ENCODE assay signal across 8 cellular contexts in genomic region chr16:51151435-51151950, GRCh38. TPM values are rescaled to one million over a fixed set of nuclear protein-coding genes. Genes with fewer than 3 reads are reported as not detected.
DNase-seq lines count a peak whose midpoint lies in the region; ATAC-seq and TF ChIP-seq lines count a peak whose summit lies in the region.

No MANE protein-coding gene starts in this region.

- TF ChIP-seq CTCF in HEK293 (tag by site-specific recombination; IDR thresholded peaks at IDR 0.05) (no peak), left ventricle myocardium inferior (IDR thresholded peaks at IDR 0.05; ENCODE audit: borderline replicate concordance) (no peak), natural killer cell (IDR thresholded peaks at IDR 0.05) (no peak)

- CTCF ChIA-PET in HEK293 (lab: Yijun Ruan, JAX): interaction anchor here (0.6 to 0.7 kb wide), 2 partner anchors 616 to 1049 kb away, joined by 3 read pairs; no protein-coding TSS in a partner anchor

- intact Hi-C loops in left ventricle myocardium inferior (cut with micrococcal nuclease): no loop called here
- intact Hi-C loops in sciatic nerve (cut with DNase I): no loop called here
- intact Hi-C loops in natural killer cell (cut with micrococcal nuclease): no loop called here

- POLR2A ChIA-PET in HEK293 (lab: Yijun Ruan, JAX): interaction anchor here (0.6 to 1.9 kb wide), 3 partner anchors 10 to 249 kb away, joined by 3 to 9 read pairs (median 3); no protein-coding TSS in a partner anchor

- ATAC-seq in sciatic nerve (peak; percentile 51), GM19324 (IDR thresholded peaks at IDR 0.05; ENCODE audit: low FRiP score, unreplicated experiment) (no peak), GM21717 (IDR thresholded peaks at IDR 0.05; ENCODE audit: unreplicated experiment) (no peak), natural killer cell (no peak), GM21529 (IDR thresholded peaks at IDR 0.05; ENCODE audit: unreplicated experiment) (no peak)

- H3K27me3 ChIP-seq in left ventricle myocardium inferior (ENCODE audit: low read depth): peaks cover 99% of the 10 kb centered on the region

- H3K9me3 ChIP-seq in HEK293 (ENCODE audit: control insufficient read depth, insufficient read depth, low read depth, low read length) (no peaks in the 10 kb centered on the region), left ventricle myocardium inferior (replicated peaks) (no peaks in the 10 kb centered on the region)

- H3K4me1 ChIP-seq in HEK293 (ENCODE audit: control insufficient read depth, insufficient read depth, low read length) (peaks cover 18% of the 10 kb centered on the region), left ventricle myocardium inferior (peaks cover 56% of the 10 kb centered on the region)

- no peak overlapping the region for H3K4me3 Mint-ChIP-seq in natural killer cell

- no peaks in the 10 kb centered on the region for H3K4me1 Mint-ChIP-seq in natural killer cell

- H3K27ac Mint-ChIP-seq in natural killer cell: no peak overlapping the region

- H3K27ac ChIP-seq in HEK293 (ENCODE audit: extremely low read depth, low read depth, low read length): peak overlapping the region; percentile 99
- H3K27ac ChIP-seq in left ventricle myocardium inferior (replicated peaks): no peak overlapping the region

- H3K27me3 Mint-ChIP-seq in natural killer cell (ENCODE audit: low read depth in 2 of 2): peaks cover 51 to 58% of the 10 kb centered on the region in 2 donors

- H3K36me3 ChIP-seq in HEK293 (ENCODE audit: control insufficient read depth in 2 of 2, insufficient read depth in 1 of 2, low read length in 2 of 2): no peaks in the 10 kb centered on the region
- no peaks in the 10 kb centered on the region for H3K36me3 ChIP-seq in left ventricle myocardium inferior

- H3K9me3 Mint-ChIP-seq in natural killer cell: no peaks in the 10 kb centered on the region

- peak overlapping the region; percentile 78 for H3K4me3 ChIP-seq in HEK293 (ENCODE audit: low read depth, low read length)
- peak overlapping the region; percentile 66 for H3K4me3 ChIP-seq in left ventricle myocardium inferior

- no peaks in the 10 kb centered on the region for H3K36me3 Mint-ChIP-seq in natural killer cell

- DNase-seq in SK-N-DZ (ENCODE audit: low spot score) (peak; percentile 80), left ventricle myocardium inferior (no peak), sciatic nerve (ENCODE audit: low spot score) (no peak), natural killer cell (no peak)

TF ChIP-seq in HEK293, 187 proteins besides CTCF, POLR2A, EP300 and RAD21 (continues in another document):
- TF ChIP-seq ZNF449 (tag by site-specific recombination; IDR thresholded peaks at IDR 0.05): peak; percentile 7; the same call in 1 of the 2 replicates
- TF ChIP-seq OSR2 (tag by site-specific recombination; IDR thresholded peaks at IDR 0.05): no peak
- TF ChIP-seq ZNF692 (tag by site-specific recombination; IDR thresholded peaks at IDR 0.05): 0 out of 2 replicates have a peak, but pooled peaks have one; percentile 43
- no peak for TF ChIP-seq ZNF140 (tag by site-specific recombination; IDR thresholded peaks at IDR 0.05)
- TF ChIP-seq BCL11A (tag by site-specific recombination; IDR thresholded peaks at IDR 0.05; ENCODE audit: low read depth): no peak
- TF ChIP-seq ZNF18 (tag by site-specific recombination; IDR thresholded peaks at IDR 0.05): no peak
- TF ChIP-seq KLF10 (tag by site-specific recombination; IDR thresholded peaks at IDR 0.05): peak; percentile 65
- TF ChIP-seq ZNF48 (tag by site-specific recombination; IDR thresholded peaks at IDR 0.05): no peak
- no peak for TF ChIP-seq ZNF302 (tag by site-specific recombination; IDR thresholded peaks at IDR 0.05; ENCODE audit: low read depth)
- no peak for TF ChIP-seq ZNF791 (tag by site-specific recombination; IDR thresholded peaks at IDR 0.05)
- no peak for TF ChIP-seq ZNF488 (tag by site-specific recombination; IDR thresholded peaks at IDR 0.05)
- TF ChIP-seq ZFP41 (tag by site-specific recombination; IDR thresholded peaks at IDR 0.05; ENCODE audit: borderline replicate concordance): no peak
- peak; percentile 97 for TF ChIP-seq ZNF398 (tag by site-specific recombination; IDR thresholded peaks at IDR 0.05)
- TF ChIP-seq HOXD13 (CRISPR knock-in tag; IDR thresholded peaks at IDR 0.05; ENCODE audit: borderline replicate concordance): no peak
- TF ChIP-seq SALL2 (tag by site-specific recombination; IDR thresholded peaks at IDR 0.05; ENCODE audit: borderline replicate concordance): no peak
- no peak for TF ChIP-seq ZNF121 (tag by site-specific recombination; IDR thresholded peaks at IDR 0.05)
- no peak for TF ChIP-seq ZNF26 (tag by site-specific recombination; IDR thresholded peaks at IDR 0.05)
- no peak for TF ChIP-seq SP7 (tag by site-specific recombination; IDR thresholded peaks at IDR 0.05)
- no peak for TF ChIP-seq ZNF404 (tag by site-specific recombination; IDR thresholded peaks at IDR 0.05)
- TF ChIP-seq ZBTB8A (tag by site-specific recombination; IDR thresholded peaks at IDR 0.05): peak; percentile 58

RNA-seq across cellular contexts. Expression of gene SALL1, which starts 0.4 kb away (rescaled TPM):
- polyA plus RNA-seq in SK-N-DZ (2014; cell fraction: cytosol; rRNA removed): 0.29 and 0.39 TPM in 2 replicates
- polyA plus RNA-seq in SK-N-DZ (2014; cell fraction: nucleus; rRNA removed): 0.09 and 1.2 TPM in 2 replicates
- 1.3 TPM for total RNA-seq in left ventricle myocardium inferior
- 0.98 TPM for total RNA-seq in sciatic nerve
- not detected for total RNA-seq in natural killer cell
